In the genomic region with DNA sequence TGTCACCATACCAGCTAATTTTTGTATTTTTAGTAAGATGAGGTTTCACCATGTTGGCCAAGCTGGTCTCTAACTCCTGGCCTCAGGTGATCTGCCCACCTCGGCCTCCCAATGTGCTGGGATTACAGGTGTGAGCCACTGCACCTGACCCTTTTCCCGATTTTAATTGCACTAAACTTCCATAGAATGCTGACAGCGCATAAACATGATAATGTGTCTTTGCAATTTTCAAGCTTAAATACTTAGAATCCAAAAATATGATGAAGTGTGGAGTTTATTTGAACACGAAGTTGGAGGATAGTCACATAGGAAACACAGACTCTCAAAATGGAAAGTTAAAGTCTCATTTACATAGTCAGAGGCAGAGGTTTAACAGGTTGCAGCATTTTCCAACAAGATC, we compare ENCODE assay signal across 18 cellular contexts.
A peak's percentile ranks its signal among the peaks of the same experiment; 100 is the strongest.
DNase-seq lines count a peak whose midpoint lies in the region; ATAC-seq, FAIRE-seq and TF ChIP-seq lines count a peak whose summit lies in the region.
"Had no signal": no experiment of that assay in that cellular context is flagged by ENCODE, and none has a peak within 500 bp of the region (broad histone marks: within the 10 kb centered on the region; RNA-seq: fewer than 3 reads in every experiment).

No MANE protein-coding gene starts in this region.

- H2BK20ac ChIP-seq in IMR-90 (ENCODE audit: low read depth, low read length), result no peak overlapping the region; the same call in 1 of the 2 replicates

- H2BK5ac ChIP-seq in IMR-90 (ENCODE audit: low read depth, low read length, poor library complexity, severe bottlenecking), result no peak overlapping the region

- TF ChIP-seq CTCF in A549 (IDR thresholded peaks at IDR 0.05) (no peak), IMR-90 (conservative IDR thresholded peaks at IDR 0.05; ENCODE audit: low read depth, low read length) (no peak), kidney (IDR thresholded peaks at IDR 0.05; ENCODE audit: borderline replicate concordance, extremely low read depth, insufficient read depth) (no peak), upper lobe of right lung (IDR thresholded peaks at IDR 0.05) (no peak), lower lobe of right lung (IDR thresholded peaks at IDR 0.05) (no peak)

- 49% methylated on average over 4 of the region's 4 CpGs for WGBS in A549 (ENCODE audit: missing lambda C conversion rate)
- WGBS in IMR-90 (ENCODE audit: extremely low coverage in 2 of 2, insufficient read length in 1 of 2), 2 experiments, result no CpG with 5 or more reads among the region's 4 CpGs

- CTCF ChIA-PET in A549 (lab: Yijun Ruan, JAX) (interaction anchor here (0.7 to 3.6 kb wide), 16 partner anchors 11 to 811 kb away, joined by 3 to 26 read pairs (median 4); no protein-coding TSS in a partner anchor), IMR-90 (lab: Yijun Ruan, JAX) (interaction anchor here (0.6 to 2.1 kb wide), 5 partner anchors 21 to 828 kb away, joined by 3 to 9 read pairs (median 3); no protein-coding TSS in a partner anchor)

- no peak overlapping the region for H3K4ac ChIP-seq in IMR-90 (ENCODE audit: low read depth, low read length)

- H3K4me1 ChIP-seq in A549, result no peaks in the 10 kb centered on the region
- peaks cover 19% of the 10 kb centered on the region for H3K4me1 ChIP-seq in IMR-90 (ENCODE audit: control insufficient read depth, insufficient read depth, low read length)
- H3K4me1 ChIP-seq in kidney (ENCODE audit: control insufficient read depth in 1 of 2, insufficient read depth in 1 of 2, low read depth in 1 of 2, low read length in 2 of 2), result peaks cover 4% of the 10 kb centered on the region in 2 donors
- peaks cover 14% of the 10 kb centered on the region for H3K4me1 ChIP-seq in upper lobe of right lung
- peaks cover 13% of the 10 kb centered on the region for H3K4me1 ChIP-seq in lower lobe of right lung

- DNase-seq in A549 (ENCODE audit: low read depth in 1 of 2, low spot score in 1 of 2) (no peak), IMR-90 (no peak), kidney (peak; percentile 2), upper lobe of right lung (peak; percentile 6), lower lobe of right lung (no peak), NCI-H187 treated with DMSO at 0.1 percent for 48 hours (lab: John Stamatoyannopoulos, UW) (no peak)
- DNase-seq: CD4-positive, CD25-positive, alpha-beta regulatory T cell; CD8-positive, alpha-beta T cell; DMS153; DND-41; H7; HCEC 1CT had no signal

- no peaks in the 10 kb centered on the region; the same call in 1 of the 2 replicates for H3K9me1 ChIP-seq in IMR-90 (ENCODE audit: insufficient read depth, low read length)

- H2AK5ac ChIP-seq in IMR-90 (ENCODE audit: low read depth, low read length), result no peak overlapping the region

- H3K79me1 ChIP-seq in IMR-90 (ENCODE audit: low read depth in 1 of 2, low read length in 2 of 2), result no peaks in the 10 kb centered on the region

- dilution Hi-C loops in IMR-90 (cut with HindIII; ENCODE audit: low sequenced_read_pairs, unreplicated experiment), result no loop called here

- H3K56ac ChIP-seq in IMR-90 (ENCODE audit: extremely low read depth, insufficient read depth, low read length), result no peak overlapping the region

- H3K4me2 ChIP-seq in A549 (no peak overlapping the region), IMR-90 (ENCODE audit: low read depth, low read length) (no peak overlapping the region)
- H3K4me2 ChIP-seq: GM23338 had no signal

- no peak overlapping the region for H2AK9ac ChIP-seq in IMR-90 (replicated peaks; ENCODE audit: low read depth, low read length, poor library complexity)

- intact Hi-C loops in IMR-90 (cut with micrococcal nuclease) (loop anchor here (5.0 kb wide), 1 partner anchor 100 kb away; no protein-coding TSS in a partner anchor), kidney (cut with DNase I) (no loop called here), upper lobe of right lung (cut with DNase I) (no loop called here), lower lobe of right lung (cut with DNase I) (no loop called here)

- in situ Hi-C loops in IMR-90 (cut with MboI; ENCODE audit: low sequenced_read_pairs), result no loop called here

- H3K27me3 ChIP-seq in IMR-90 (ENCODE audit: control insufficient read depth, insufficient read depth, low read length) (no peaks in the 10 kb centered on the region; the same call in 1 of the 2 replicates), upper lobe of right lung (no peaks in the 10 kb centered on the region), lower lobe of right lung (ENCODE audit: low read depth) (peaks cover 4% of the 10 kb centered on the region)
- H3K27me3 ChIP-seq: BLaER1 had no signal

- H4K91ac ChIP-seq in IMR-90 (ENCODE audit: insufficient read depth, low read depth, low read length), result no peak overlapping the region

- H4K5ac ChIP-seq in IMR-90 (ENCODE audit: low read depth, low read length), result no peak overlapping the region

- no peak overlapping the region for H3K23ac ChIP-seq in IMR-90 (ENCODE audit: low read depth, low read length)

- H2AFZ ChIP-seq in IMR-90 (replicated peaks; ENCODE audit: low read length, poor library complexity), result no peak overlapping the region
- H2AFZ ChIP-seq: GM23338 had no signal

- TF ChIP-seq RAD21 in A549 (conservative IDR thresholded peaks at IDR 0.05 in 1 of 2, IDR thresholded peaks at IDR 0.05 in 1 of 2) (no peak), IMR-90 (IDR thresholded peaks at IDR 0.05; ENCODE audit: low read length) (no peak)

- H3K9ac ChIP-seq in IMR-90 (ENCODE audit: low read depth, low read length) (no peak overlapping the region), kidney (ENCODE audit: low read length in 2 of 2) (no peak overlapping the region)
- H3K9ac ChIP-seq: BLaER1 had no signal

- POLR2A ChIA-PET in A549 (lab: Yijun Ruan, JAX), result no interaction called here
- POLR2A ChIA-PET in IMR-90 (lab: Charles Lee; ENCODE audit: unreplicated experiment), result no interaction called here

- no peak for TF ChIP-seq EP300 in A549 (IDR thresholded peaks at IDR 0.05)

- H3K36me3 ChIP-seq in IMR-90 (ENCODE audit: control insufficient read depth, insufficient read depth, low read length) (no peaks in the 10 kb centered on the region), kidney (ENCODE audit: control insufficient read depth in 1 of 2, insufficient read depth in 2 of 2, low read length in 2 of 2) (no peaks in the 10 kb centered on the region), upper lobe of right lung (no peaks in the 10 kb centered on the region), lower lobe of right lung (no peaks in the 10 kb centered on the region)
- H3K36me3 ChIP-seq: BLaER1 had no signal

- ATAC-seq in A549, result no peak
- no peak for ATAC-seq in IMR-90 (ENCODE audit: low read depth)
- ATAC-seq in upper lobe of right lung, result no peak
- ATAC-seq in lower lobe of right lung, result no peak
- ATAC-seq: CD8-positive, alpha-beta T cell had no signal

- no peaks in the 10 kb centered on the region for H3K9me3 ChIP-seq in A549
- no peaks in the 10 kb centered on the region for H3K9me3 ChIP-seq in IMR-90 (ENCODE audit: control insufficient read depth, insufficient read depth, low read length)
- H3K9me3 ChIP-seq in kidney (ENCODE audit: control insufficient read depth in 1 of 2, low read length in 2 of 2), result no peaks in the 10 kb centered on the region
- H3K9me3 ChIP-seq in upper lobe of right lung, result no peaks in the 10 kb centered on the region
- H3K9me3 ChIP-seq in lower lobe of right lung, result no peaks in the 10 kb centered on the region
- H3K9me3 ChIP-seq: BLaER1, Caco-2 had no signal

- no peak overlapping the region for H3K14ac ChIP-seq in IMR-90 (replicated peaks; ENCODE audit: low read depth, low read length)

- no peak overlapping the region for H3K18ac ChIP-seq in IMR-90 (ENCODE audit: low read depth, low read length)

- H3K4me3 ChIP-seq in A549, result no peak overlapping the region
- H3K4me3 ChIP-seq in IMR-90 (ENCODE audit: insufficient read depth, low read depth, low read length), result no peak overlapping the region
- H3K4me3 ChIP-seq in kidney (ENCODE audit: low read length in 2 of 2), result no peak overlapping the region
- H3K4me3 ChIP-seq in upper lobe of right lung, result no peak overlapping the region
- H3K4me3 ChIP-seq in lower lobe of right lung, result no peak overlapping the region
- H3K4me3 ChIP-seq: BLaER1, GM23338 had no signal

- TF ChIP-seq POLR2A in A549 (IDR thresholded peaks at IDR 0.05; ENCODE audit: low read length) (no peak), IMR-90 (IDR thresholded peaks at IDR 0.05; ENCODE audit: low read depth, low read length) (no peak)

- no peak overlapping the region for H4K8ac ChIP-seq in IMR-90 (ENCODE audit: low read depth in 2 of 2, low read length in 2 of 2)

- FAIRE-seq in A549 (lab: Jason Lieb, UNC), result no peak
- FAIRE-seq in kidney (lab: Jason Lieb, UNC), result no peak
- FAIRE-seq: G401.6, GM18507 had no signal

- no TSS peak for BruUV-seq in IMR-90 (replicated peaks; lab: Mats Ljungman, UMichigan)

- no peaks in the 10 kb centered on the region for H4K20me1 ChIP-seq in IMR-90 (ENCODE audit: insufficient read depth, low read length)

- H3K27ac ChIP-seq in A549 (no peak overlapping the region), IMR-90 (ENCODE audit: insufficient read depth, low read length) (no peak overlapping the region), kidney (ENCODE audit: low read depth in 2 of 2, low read length in 2 of 2) (no peak overlapping the region), upper lobe of right lung (no peak overlapping the region), lower lobe of right lung (no peak overlapping the region)
- H3K27ac ChIP-seq: BLaER1, C4-2B had no signal

- no peak overlapping the region for H2BK15ac ChIP-seq in IMR-90 (ENCODE audit: low read depth, low read length)

- no peak overlapping the region for H2BK120ac ChIP-seq in IMR-90 (ENCODE audit: low read depth, low read length)

TF ChIP-seq in A549, 52 proteins besides CTCF, POLR2A, EP300 and RAD21:
- TF ChIP-seq TP53 (CRISPR knock-in tag; IDR thresholded peaks at IDR 0.05), result no peak
- peak; percentile 71 for TF ChIP-seq MAFK (IDR thresholded peaks at IDR 0.05; ENCODE audit: partially characterized antibody)
- no peak for TF ChIP-seq RNF2 (IDR thresholded peaks at IDR 0.05; ENCODE audit: borderline replicate concordance, low read depth)
- no peak for TF ChIP-seq EHMT2 (IDR thresholded peaks at IDR 0.05; ENCODE audit: low read depth)

TF ChIP-seq in IMR-90, 13 proteins besides CTCF, POLR2A, EP300 and RAD21:
- TF ChIP-seq MXI1 (IDR thresholded peaks at IDR 0.05; ENCODE audit: borderline replicate concordance, low read depth, low read length) (no peak), MAFK (IDR thresholded peaks at IDR 0.05; ENCODE audit: low read depth, low read length) (peak; percentile 47)

Comparison
In these comparisons a context has a peak if more than half of its experiments do, and no peak if none do; other contexts are left out.
1. DNase-seq: peak in kidney (single experiment) and upper lobe of right lung (single experiment); none in A549 (0 of 2), IMR-90 (single experiment), lower lobe of right lung (single experiment) and NCI-H187 treated with DMSO at 0.1 percent for 48 hours (single experiment).